In the genomic region with DNA sequence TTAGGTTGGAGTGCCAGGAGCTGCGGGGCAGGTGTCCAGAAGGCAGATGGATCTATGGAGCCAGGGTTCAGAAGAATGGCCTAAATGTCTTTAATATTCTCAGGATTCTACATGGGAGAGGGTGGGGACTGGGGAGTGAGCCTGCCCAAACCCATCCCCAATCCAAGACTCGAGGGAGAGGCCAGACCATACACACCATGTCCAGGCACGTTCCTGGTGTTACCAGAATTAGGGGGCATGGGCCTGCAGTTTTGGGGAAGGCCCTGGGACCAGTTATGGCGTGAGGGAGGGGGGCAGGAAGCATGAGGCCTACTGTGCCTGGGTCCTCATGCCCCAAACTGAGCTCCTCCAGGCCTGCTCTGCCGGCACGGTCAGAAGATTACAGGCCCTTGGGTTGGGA, we compare ENCODE assay signal across 8 cellular contexts. TPM values are rescaled to one million over a fixed set of nuclear protein-coding genes. Genes with fewer than 3 reads are reported as not detected.
DNase-seq lines count a peak whose midpoint lies in the region; ATAC-seq and TF ChIP-seq lines count a peak whose summit lies in the region.
"Had no signal": no experiment of that assay in that cellular context is flagged by ENCODE, and none has a peak within 500 bp of the region (broad histone marks: within the 10 kb centered on the region; RNA-seq: fewer than 3 reads in every experiment).

No MANE protein-coding gene starts in this region.

- H4K20me1 ChIP-seq in GM23338 (replicated peaks; ENCODE audit: insufficient read depth): peaks cover 14% of the 10 kb centered on the region
- H4K20me1 ChIP-seq in smooth muscle cell (ENCODE audit: low read depth): peaks cover 61% of the 10 kb centered on the region

- no peak overlapping the region for H3K27ac Mint-ChIP-seq in GM23338
- no peak overlapping the region for H3K27ac Mint-ChIP-seq in activated naive CD8-positive, alpha-beta T cell treated with anti-CD3 and anti-CD28 coated beads, Interleukin-2, amount 50 U/mL, for 24 hours

- in situ Hi-C loops in ACHN (cut with HindIII; ENCODE audit: low pct_ligation_motif_present, low pct_unique_long_range_greater_than_20kb, low sequenced_read_pairs): no loop called here

- intact Hi-C loops in right cardiac atrium (cut with DNase I): no loop called here

- H3K9ac ChIP-seq in smooth muscle cell (ENCODE audit: low read depth): no peak overlapping the region

- 60% methylated on average over 6 of the region's 6 CpGs for WGBS in right cardiac atrium
- WGBS in smooth muscle cell (ENCODE audit: low lambda C conversion rate): 91% methylated on average over 6 of the region's 6 CpGs

- peaks cover 22% of the 10 kb centered on the region for H3K4me1 Mint-ChIP-seq in GM23338
- H3K4me1 Mint-ChIP-seq in activated naive CD8-positive, alpha-beta T cell treated with anti-CD3 and anti-CD28 coated beads, Interleukin-2, amount 50 U/mL, for 24 hours: peaks cover 27% of the 10 kb centered on the region

- H3K4me2 ChIP-seq in GM23338: no peak overlapping the region
- H3K4me2 ChIP-seq in smooth muscle cell: peak overlapping the region; percentile 93

- H3K4me3 Mint-ChIP-seq in GM23338: peak overlapping the region; percentile 100
- peak overlapping the region; percentile 40 for H3K4me3 Mint-ChIP-seq in activated naive CD8-positive, alpha-beta T cell treated with anti-CD3 and anti-CD28 coated beads, Interleukin-2, amount 50 U/mL, for 24 hours

- H3K27ac ChIP-seq in GM23338 (ENCODE audit: low read depth) (no peak overlapping the region), right cardiac atrium (ENCODE audit: low read length) (peak overlapping the region; percentile 88), smooth muscle cell (ENCODE audit: low read depth) (peak overlapping the region; percentile 9)

- H3K27me3 Mint-ChIP-seq in GM23338 (ENCODE audit: insufficient read depth, low read depth, poor library complexity): peaks cover 24% of the 10 kb centered on the region
- H3K27me3 Mint-ChIP-seq in activated naive CD8-positive, alpha-beta T cell treated with anti-CD3 and anti-CD28 coated beads, Interleukin-2, amount 50 U/mL, for 24 hours: no peaks in the 10 kb centered on the region

- H3F3A ChIP-seq in GM23338 (replicated peaks; ENCODE audit: low read depth) (peaks cover 20% of the 10 kb centered on the region; the same call in 1 of the 2 replicates), smooth muscle cell (ENCODE audit: low read depth) (peaks cover 6% of the 10 kb centered on the region)

- H3K4me1 ChIP-seq in GM23338 (ENCODE audit: insufficient read depth) (peaks cover 7% of the 10 kb centered on the region; the same call in 1 of the 2 replicates), right cardiac atrium (ENCODE audit: control insufficient read depth, insufficient read depth, low read length) (peaks cover 15% of the 10 kb centered on the region), smooth muscle cell (ENCODE audit: low read depth) (peaks cover 9% of the 10 kb centered on the region)

- no peak for TF ChIP-seq CTCF in GM23338 (conservative IDR thresholded peaks at IDR 0.05; ENCODE audit: low read depth in 2 of 2)
- no peak for TF ChIP-seq CTCF in smooth muscle cell (IDR thresholded peaks at IDR 0.05; ENCODE audit: borderline replicate concordance, insufficient read depth, poor library complexity, severe bottlenecking)

- no peak overlapping the region for H2AFZ ChIP-seq in GM23338
- no peak overlapping the region for H2AFZ ChIP-seq in smooth muscle cell (ENCODE audit: low read depth)

- H3K9me3 Mint-ChIP-seq in GM23338: no peaks in the 10 kb centered on the region; the same call in 2 of the 3 replicates
- H3K9me3 Mint-ChIP-seq in activated naive CD8-positive, alpha-beta T cell treated with anti-CD3 and anti-CD28 coated beads, Interleukin-2, amount 50 U/mL, for 24 hours: no peaks in the 10 kb centered on the region

- DNase-seq in GM23338 (ENCODE audit: low spot score) (no peak), right cardiac atrium (peak in 1 of 3 donors; percentile 58), smooth muscle cell (lab: John Stamatoyannopoulos, UW; ENCODE audit: unreplicated experiment) (no peak), NCI-H2171 treated with DMSO at 0.1 percent for 48 hours (lab: John Stamatoyannopoulos, UW) (no peak), ACHN (no peak)
- no peak for DNase-seq in activated naive CD8-positive, alpha-beta T cell treated with anti-CD3 and anti-CD28 coated beads, Interleukin-2, amount 50 U/mL, for 24 hours
- DNase-seq: NCI-H446 treated with DMSO at 0.1 percent for 48 hours had no signal

- H3K27me3 ChIP-seq in GM23338 (ENCODE audit: insufficient read depth) (no peaks in the 10 kb centered on the region), right cardiac atrium (ENCODE audit: control insufficient read depth, insufficient read depth) (no peaks in the 10 kb centered on the region), smooth muscle cell (ENCODE audit: low read depth) (no peaks in the 10 kb centered on the region)

- H3K36me3 ChIP-seq in GM23338 (ENCODE audit: insufficient read depth): no peaks in the 10 kb centered on the region
- no peaks in the 10 kb centered on the region for H3K36me3 ChIP-seq in smooth muscle cell (ENCODE audit: low read depth)

- no peak for ATAC-seq in GM23338
- ATAC-seq in activated naive CD8-positive, alpha-beta T cell treated with anti-CD3 and anti-CD28 coated beads, Interleukin-2, amount 50 U/mL, for 24 hours: no peak
- ATAC-seq in right cardiac atrium: no peak
- no peak for ATAC-seq in HG03469 (IDR thresholded peaks at IDR 0.05; ENCODE audit: unreplicated experiment)

- peaks cover 22% of the 10 kb centered on the region for H3K36me3 Mint-ChIP-seq in GM23338 (ENCODE audit: low read depth)
- peaks cover under 1% of the 10 kb centered on the region for H3K36me3 Mint-ChIP-seq in activated naive CD8-positive, alpha-beta T cell treated with anti-CD3 and anti-CD28 coated beads, Interleukin-2, amount 50 U/mL, for 24 hours (ENCODE audit: low read depth)

- H3K9me3 ChIP-seq in right cardiac atrium (ENCODE audit: control insufficient read depth, low read length): no peaks in the 10 kb centered on the region
- no peaks in the 10 kb centered on the region for H3K9me3 ChIP-seq in smooth muscle cell (replicated peaks; ENCODE audit: low read depth)

- H3K79me2 ChIP-seq in GM23338 (replicated peaks; ENCODE audit: insufficient read depth): peaks cover 41% of the 10 kb centered on the region
- peaks cover 42% of the 10 kb centered on the region for H3K79me2 ChIP-seq in smooth muscle cell (ENCODE audit: low read depth)

- H3K9me2 ChIP-seq in GM23338 (ENCODE audit: insufficient read depth): no peaks in the 10 kb centered on the region

- no peak overlapping the region for H3K4me3 ChIP-seq in GM23338
- peak overlapping the region; percentile 13 for H3K4me3 ChIP-seq in right cardiac atrium (ENCODE audit: low read length)
- H3K4me3 ChIP-seq in smooth muscle cell: peak overlapping the region; percentile 69

TF ChIP-seq in GM23338, 12 proteins besides CTCF, POLR2A, EP300 and RAD21 (continues in another document):
- no peak for TF ChIP-seq ZNF114 (CRISPR knock-in tag; IDR thresholded peaks at IDR 0.05)
- TF ChIP-seq STAT1 (IDR thresholded peaks at IDR 0.05; ENCODE audit: unreplicated experiment): no peak
- no peak for TF ChIP-seq EZH2 (IDR thresholded peaks at IDR 0.05; ENCODE audit: low read depth, unreplicated experiment)
- TF ChIP-seq JUNB (IDR thresholded peaks at IDR 0.05; ENCODE audit: unreplicated experiment): no peak
- TF ChIP-seq POLR2AphosphoS5 (IDR thresholded peaks at IDR 0.05; ENCODE audit: low read depth): no peak
- no peak for TF ChIP-seq EZH2phosphoT487 (IDR thresholded peaks at IDR 0.05; ENCODE audit: unreplicated experiment)
- TF ChIP-seq, protein P1, sequence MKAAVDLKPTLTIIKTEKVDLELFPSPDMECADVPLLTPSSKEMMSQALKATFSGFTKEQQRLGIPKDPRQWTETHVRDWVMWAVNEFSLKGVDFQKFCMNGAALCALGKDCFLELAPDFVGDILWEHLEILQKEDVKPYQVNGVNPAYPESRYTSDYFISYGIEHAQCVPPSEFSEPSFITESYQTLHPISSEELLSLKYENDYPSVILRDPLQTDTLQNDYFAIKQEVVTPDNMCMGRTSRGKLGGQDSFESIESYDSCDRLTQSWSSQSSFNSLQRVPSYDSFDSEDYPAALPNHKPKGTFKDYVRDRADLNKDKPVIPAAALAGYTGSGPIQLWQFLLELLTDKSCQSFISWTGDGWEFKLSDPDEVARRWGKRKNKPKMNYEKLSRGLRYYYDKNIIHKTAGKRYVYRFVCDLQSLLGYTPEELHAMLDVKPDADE (IDR thresholded peaks at IDR 0.05): no peak

RNA-seq across cellular contexts. Expression of a gene that starts 1.9 kb away (rescaled TPM):
- 113 and 134 TPM in 2 replicates for total RNA-seq in GM23338 (2014; rRNA removed; shearing (Covaris generic))
- polyA plus RNA-seq in GM23338 (2016; fragmentation: Nextera tagmentation; extraction: Ambion mirVana): 93.0 and 98.7 TPM in 2 replicates
- total RNA-seq in right cardiac atrium: 100 to 1,000 TPM; 156 to 184 (median 181) TPM
- polyA plus RNA-seq in right cardiac atrium: 248 TPM
- total RNA-seq in smooth muscle cell: 115 and 127 TPM in 2 replicates
- 248 and 295 TPM in 2 replicates for polyA plus RNA-seq in smooth muscle cell

RNA-seq across cellular contexts. Expression of a gene that starts 2.1 kb away (rescaled TPM):
- total RNA-seq in GM23338 (2014; rRNA removed; shearing (Covaris generic)): 27.6 and 48.0 TPM in 2 replicates
- polyA plus RNA-seq in GM23338 (2016; fragmentation: Nextera tagmentation; extraction: Ambion mirVana) (230 and 232 TPM in 2 replicates), right cardiac atrium (137 TPM), smooth muscle cell (123 and 143 TPM in 2 replicates)
- total RNA-seq in right cardiac atrium (10 to 100 TPM; 55.2 to 59.7 (median 56.4) TPM), smooth muscle cell (59.7 and 64.1 TPM in 2 replicates)

RNA-seq across cellular contexts. Expression of a gene that starts 29.4 kb away (rescaled TPM):
- total RNA-seq in GM23338 (2014; rRNA removed; shearing (Covaris generic)): 11.6 and 13.6 TPM in 2 replicates
- 7.4 and 7.5 TPM in 2 replicates for polyA plus RNA-seq in GM23338 (2016; fragmentation: Nextera tagmentation; extraction: Ambion mirVana)
- total RNA-seq in right cardiac atrium: 10 to 100 TPM in 1 of 4 donors, 1 to 10 TPM in 3; 5.8 to 12.5 (median 8.2) TPM
- polyA plus RNA-seq in right cardiac atrium: 9.1 TPM
- 0.72 TPM in 1 of 2 replicates, not detected in the other for total RNA-seq in smooth muscle cell
- 0.59 TPM in 1 of 2 replicates, not detected in the other for polyA plus RNA-seq in smooth muscle cell

RNA-seq across cellular contexts. Expression of a gene that starts 30.0 kb away (rescaled TPM):
- total RNA-seq in GM23338 (2014; rRNA removed; shearing (Covaris generic)): 21.8 and 30.1 TPM in 2 replicates
- polyA plus RNA-seq in GM23338 (2016; fragmentation: Nextera tagmentation; extraction: Ambion mirVana) (5.9 and 6.4 TPM in 2 replicates), right cardiac atrium (7.4 TPM), smooth muscle cell (13.7 and 15.8 TPM in 2 replicates)
- total RNA-seq in right cardiac atrium (10 to 100 TPM in 1 of 4 donors, 1 to 10 TPM in 3; 7.7 to 10.5 (median 8.4) TPM), smooth muscle cell (20.6 and 24.9 TPM in 2 replicates)

RNA-seq across cellular contexts. Expression of a gene that starts 30.5 kb away (rescaled TPM):
- 34.3 and 36.7 TPM in 2 replicates for total RNA-seq in GM23338 (2014; rRNA removed; shearing (Covaris generic))
- 11.3 and 11.5 TPM in 2 replicates for polyA plus RNA-seq in GM23338 (2016; fragmentation: Nextera tagmentation; extraction: Ambion mirVana)
- 1 to 10 TPM; 4.6 to 5.8 (median 4.9) TPM for total RNA-seq in right cardiac atrium
- polyA plus RNA-seq in right cardiac atrium: 2.9 TPM
- total RNA-seq in smooth muscle cell: 9.0 and 9.5 TPM in 2 replicates
- polyA plus RNA-seq in smooth muscle cell: 5.3 and 8.2 TPM in 2 replicates
